ENCODE assay signal across 23 cellular contexts in genomic region chr17:60747069-60747808, GRCh38.
DNase-seq lines count a peak whose midpoint lies in the region; ATAC-seq and TF ChIP-seq lines count a peak whose summit lies in the region.
"Had no signal": no experiment of that assay in that cellular context is flagged by ENCODE, and none has a peak within 500 bp of the region (broad histone marks: within the 10 kb centered on the region; RNA-seq: fewer than 3 reads in every experiment).

No MANE protein-coding gene starts in this region.

- TF ChIP-seq CTCF in dorsolateral prefrontal cortex (IDR thresholded peaks at IDR 0.05 in 54 of 56, conservative IDR thresholded peaks at IDR 0.05 in 2 of 56; ENCODE audit: low read depth in 1 of 56, partially characterized antibody in 56 of 56): no peak

- H3K4me1 ChIP-seq in HUES6 (ENCODE audit: control insufficient read depth, insufficient read depth, low read length): peaks cover 23% of the 10 kb centered on the region
- H3K4me1 ChIP-seq: Peyer's patch, psoas muscle had no signal

- ATAC-seq in HG03342 (IDR thresholded peaks at IDR 0.05; ENCODE audit: unreplicated experiment): no peak
- ATAC-seq: activated CD8-positive, alpha-beta memory T cell treated with anti-CD3 and anti-CD28 coated beads, Interleukin-2, amount 10 ng/mL, durations not matched to agents 7 days and 5 days; activated naive CD4-positive, alpha-beta T cell treated with anti-CD3 and anti-CD28 coated beads, Interleukin-2, amount 50 U/mL, for 72 hours; left cardiac atrium; psoas muscle; stimulated activated effector memory CD8-positive, alpha-beta T cell treated with anti-CD3 and anti-CD28 coated beads, Interleukin-12 subunit alpha, Interleukin-12 subunit beta, amount 100 ng/mL, for 72 hours had no signal

- no peaks in the 10 kb centered on the region for H3K36me3 ChIP-seq in HUES6 (ENCODE audit: control insufficient read depth, insufficient read depth, low read length)
- H3K36me3 ChIP-seq: Peyer's patch, SJCRH30, thoracic aorta had no signal

- DNase-seq in dorsolateral prefrontal cortex (no peak), iPS-NIHi7 (ENCODE audit: extremely low spot score) (peak; percentile 26), superior temporal gyrus (ENCODE audit: extremely low spot score) (peak; percentile 54), NCI-H2107 (lab: John Stamatoyannopoulos, UW) (no peak), DMS153 (lab: John Stamatoyannopoulos, UW) (no peak)
- DNase-seq: activated CD4-positive, alpha-beta T cell treated with anti-CD3 and anti-CD28 coated beads for 48 hours; activated CD8-positive, alpha-beta memory T cell treated with anti-CD3 and anti-CD28 coated beads, Interleukin-2, amount 10 ng/mL, durations not matched to agents 7 days and 5 days; aorta; CD4-positive, alpha-beta memory T cell; DMS53; effector CD4-positive, alpha-beta T cell; GF-D8; left cardiac atrium; NCI-H510A; NK-92 treated with Interleukin-12 subunit alpha and Interleukin-12 subunit beta, amount 100 ng/mL, for 24 hours; Peyer's patch; psoas muscle; SJCRH30 had no signal

- H3K4me3 ChIP-seq in HUES6 (ENCODE audit: low read depth, low read length): no peak overlapping the region
- peak overlapping the region in 29 of 59 donors; percentile 3 to 53 (median 22) for H3K4me3 ChIP-seq in dorsolateral prefrontal cortex
- H3K4me3 ChIP-seq: Peyer's patch, psoas muscle, SJCRH30, thoracic aorta had no signal

- H3K27ac ChIP-seq in HUES6 (ENCODE audit: low read depth, low read length): no peak overlapping the region
- peak overlapping the region in 52 of 59 donors; percentile 2 to 92 (median 74) for H3K27ac ChIP-seq in dorsolateral prefrontal cortex
- H3K27ac ChIP-seq: Peyer's patch, psoas muscle, SJCRH30, thoracic aorta had no signal

- intact Hi-C loops in dorsolateral prefrontal cortex (cut with DNase I): loop anchor here in 1 of 2 donors (5.0 kb wide), 1 partner anchor 70 kb away; the partner anchor contains the start of gene BCAS3

- H3K9me3 ChIP-seq in HUES6 (ENCODE audit: control insufficient read depth, insufficient read depth, low read depth, low read length): no peaks in the 10 kb centered on the region
- H3K9me3 ChIP-seq: Peyer's patch, SJCRH30, thoracic aorta had no signal

- H3K27me3 ChIP-seq in HUES6 (ENCODE audit: control insufficient read depth, insufficient read depth, low read length) (no peaks in the 10 kb centered on the region), dorsolateral prefrontal cortex (no peaks in the 10 kb centered on the region)
- H3K27me3 ChIP-seq: Peyer's patch, SJCRH30 had no signal

- H3K9ac ChIP-seq in HUES6 (ENCODE audit: low read length): peak overlapping the region; percentile 12

Comparison
In these comparisons a context has a peak if more than half of its experiments do, and no peak if none do; other contexts are left out.
1. DNase-seq: peak in iPS-NIHi7 (single experiment) and superior temporal gyrus (single experiment); none in dorsolateral prefrontal cortex (0 of 10), NCI-H2107 (single experiment) and DMS153 (single experiment).